Comparison of ENCODE assay signal across 1 cellular context in the genomic region with DNA sequence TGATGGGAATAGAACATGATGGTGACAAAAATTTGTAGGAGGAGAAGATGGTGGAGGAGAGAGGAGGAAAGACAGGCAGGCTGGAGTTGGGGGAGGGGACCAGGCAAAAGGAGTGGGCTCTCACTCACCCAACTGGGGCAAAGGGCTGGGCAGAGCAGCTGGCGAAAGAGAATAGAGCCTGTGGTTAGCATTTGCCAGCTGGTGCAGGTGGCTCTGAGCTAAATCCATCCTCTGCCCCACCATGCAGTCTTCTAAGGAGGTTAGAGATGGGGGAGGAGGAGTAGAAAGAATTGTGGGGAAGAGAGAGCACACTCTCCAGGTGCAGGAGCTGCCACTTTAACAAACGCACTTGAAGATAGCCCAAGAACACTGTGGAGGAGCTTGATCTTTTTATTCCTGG.
A peak's percentile ranks its signal among the peaks of the same experiment; 100 is the strongest.
TF ChIP-seq lines count a peak whose summit lies in the region.

No MANE protein-coding gene starts in this region.

TF ChIP-seq in GM12878, 131 proteins besides CTCF, POLR2A, EP300 and RAD21:
- TF ChIP-seq ZBED1 (IDR thresholded peaks at IDR 0.05; ENCODE audit: borderline replicate concordance) (0 out of 2 replicates have a peak, but pooled peaks have one; percentile 12), RUNX3 (IDR thresholded peaks at IDR 0.05; ENCODE audit: low read length) (0 out of 2 replicates have a peak, but pooled peaks have one; percentile 42), CREM (IDR thresholded peaks at IDR 0.05; ENCODE audit: low read depth) (no peak), EED (IDR thresholded peaks at IDR 0.05; ENCODE audit: low read depth) (no peak), POU2F2 (IDR thresholded peaks at IDR 0.05; ENCODE audit: borderline replicate concordance, low read depth, low read length) (0 out of 3 replicates have a peak, but pooled peaks have one; percentile 14), KDM1A (IDR thresholded peaks at IDR 0.05; ENCODE audit: borderline replicate concordance) (no peak), LARP7 (IDR thresholded peaks at IDR 0.05) (no peak), NBN (IDR thresholded peaks at IDR 0.05) (0 out of 2 replicates have a peak, but pooled peaks have one; percentile 16), TCF12 (IDR thresholded peaks at IDR 0.05; ENCODE audit: low read depth, low read length) (peak; percentile 79), SUZ12 (IDR thresholded peaks at IDR 0.05; ENCODE audit: unreplicated experiment) (no peak), TCF3 (IDR thresholded peaks at IDR 0.05; ENCODE audit: borderline replicate concordance, insufficient read depth, low read depth, low read length) (peak; percentile 87; the same call in 1 of the 2 replicates), ZNF384 (IDR thresholded peaks at IDR 0.05; ENCODE audit: borderline replicate concordance, low read depth, low read length) (no peak), YY1 (IDR thresholded peaks at IDR 0.05; ENCODE audit: low read depth, low read length) (no peak)
- TF ChIP-seq, protein P1, sequence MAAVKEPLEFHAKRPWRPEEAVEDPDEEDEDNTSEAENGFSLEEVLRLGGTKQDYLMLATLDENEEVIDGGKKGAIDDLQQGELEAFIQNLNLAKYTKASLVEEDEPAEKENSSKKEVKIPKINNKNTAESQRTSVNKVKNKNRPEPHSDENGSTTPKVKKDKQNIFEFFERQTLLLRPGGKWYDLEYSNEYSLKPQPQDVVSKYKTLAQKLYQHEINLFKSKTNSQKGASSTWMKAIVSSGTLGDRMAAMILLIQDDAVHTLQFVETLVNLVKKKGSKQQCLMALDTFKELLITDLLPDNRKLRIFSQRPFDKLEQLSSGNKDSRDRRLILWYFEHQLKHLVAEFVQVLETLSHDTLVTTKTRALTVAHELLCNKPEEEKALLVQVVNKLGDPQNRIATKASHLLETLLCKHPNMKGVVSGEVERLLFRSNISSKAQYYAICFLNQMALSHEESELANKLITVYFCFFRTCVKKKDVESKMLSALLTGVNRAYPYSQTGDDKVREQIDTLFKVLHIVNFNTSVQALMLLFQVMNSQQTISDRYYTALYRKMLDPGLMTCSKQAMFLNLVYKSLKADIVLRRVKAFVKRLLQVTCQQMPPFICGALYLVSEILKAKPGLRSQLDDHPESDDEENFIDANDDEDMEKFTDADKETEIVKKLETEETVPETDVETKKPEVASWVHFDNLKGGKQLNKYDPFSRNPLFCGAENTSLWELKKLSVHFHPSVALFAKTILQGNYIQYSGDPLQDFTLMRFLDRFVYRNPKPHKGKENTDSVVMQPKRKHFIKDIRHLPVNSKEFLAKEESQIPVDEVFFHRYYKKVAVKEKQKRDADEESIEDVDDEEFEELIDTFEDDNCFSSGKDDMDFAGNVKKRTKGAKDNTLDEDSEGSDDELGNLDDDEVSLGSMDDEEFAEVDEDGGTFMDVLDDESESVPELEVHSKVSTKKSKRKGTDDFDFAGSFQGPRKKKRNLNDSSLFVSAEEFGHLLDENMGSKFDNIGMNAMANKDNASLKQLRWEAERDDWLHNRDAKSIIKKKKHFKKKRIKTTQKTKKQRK (IDR thresholded peaks at IDR 0.05; ENCODE audit: low read depth, low read length), result no peak
- TF ChIP-seq, protein P2, sequence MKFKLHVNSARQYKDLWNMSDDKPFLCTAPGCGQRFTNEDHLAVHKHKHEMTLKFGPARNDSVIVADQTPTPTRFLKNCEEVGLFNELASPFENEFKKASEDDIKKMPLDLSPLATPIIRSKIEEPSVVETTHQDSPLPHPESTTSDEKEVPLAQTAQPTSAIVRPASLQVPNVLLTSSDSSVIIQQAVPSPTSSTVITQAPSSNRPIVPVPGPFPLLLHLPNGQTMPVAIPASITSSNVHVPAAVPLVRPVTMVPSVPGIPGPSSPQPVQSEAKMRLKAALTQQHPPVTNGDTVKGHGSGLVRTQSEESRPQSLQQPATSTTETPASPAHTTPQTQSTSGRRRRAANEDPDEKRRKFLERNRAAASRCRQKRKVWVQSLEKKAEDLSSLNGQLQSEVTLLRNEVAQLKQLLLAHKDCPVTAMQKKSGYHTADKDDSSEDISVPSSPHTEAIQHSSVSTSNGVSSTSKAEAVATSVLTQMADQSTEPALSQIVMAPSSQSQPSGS (IDR thresholded peaks at IDR 0.05; ENCODE audit: low read length), result no peak
- TF ChIP-seq, protein P3, sequence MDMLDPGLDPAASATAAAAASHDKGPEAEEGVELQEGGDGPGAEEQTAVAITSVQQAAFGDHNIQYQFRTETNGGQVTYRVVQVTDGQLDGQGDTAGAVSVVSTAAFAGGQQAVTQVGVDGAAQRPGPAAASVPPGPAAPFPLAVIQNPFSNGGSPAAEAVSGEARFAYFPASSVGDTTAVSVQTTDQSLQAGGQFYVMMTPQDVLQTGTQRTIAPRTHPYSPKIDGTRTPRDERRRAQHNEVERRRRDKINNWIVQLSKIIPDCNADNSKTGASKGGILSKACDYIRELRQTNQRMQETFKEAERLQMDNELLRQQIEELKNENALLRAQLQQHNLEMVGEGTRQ (IDR thresholded peaks at IDR 0.05; ENCODE audit: borderline replicate concordance, low read depth, low read length), result no peak
